ENCODE assay signal across 11 cellular contexts in genomic region chr7:101543242-101543766, GRCh38.
DNase-seq lines count a peak whose midpoint lies in the region; ATAC-seq, FAIRE-seq and TF ChIP-seq lines count a peak whose summit lies in the region.
"Had no signal": no experiment of that assay in that cellular context is flagged by ENCODE, and none has a peak within 500 bp of the region (broad histone marks: within the 10 kb centered on the region; RNA-seq: fewer than 3 reads in every experiment).

No MANE protein-coding gene starts in this region.

- no peaks in the 10 kb centered on the region for H3K9me3 ChIP-seq in BLaER1
- H3K9me3 ChIP-seq in PC-3 (ENCODE audit: low read length): no peaks in the 10 kb centered on the region
- H3K9me3 ChIP-seq in kidney (ENCODE audit: control insufficient read depth in 1 of 2, low read length in 2 of 2): no peaks in the 10 kb centered on the region
- H3K9me3 ChIP-seq in smooth muscle cell (replicated peaks; ENCODE audit: low read depth): no peaks in the 10 kb centered on the region

- H3K36me3 Mint-ChIP-seq in progenitor cell of endocrine pancreas (ENCODE audit: insufficient read depth) (peaks cover 13% of the 10 kb centered on the region), nephron progenitor cell (ENCODE audit: low read depth) (peaks cover 34% of the 10 kb centered on the region)
- H3K36me3 Mint-ChIP-seq: CD8-positive, alpha-beta memory T cell had no signal

- H3F3A ChIP-seq in PC-3 (ENCODE audit: low read length, unreplicated experiment) (no peaks in the 10 kb centered on the region), smooth muscle cell (ENCODE audit: low read depth) (no peaks in the 10 kb centered on the region)

- POLR2A ChIA-PET in PC-3 (lab: Charles Lee; ENCODE audit: unreplicated experiment): no interaction called here

- CTCF ChIA-PET in PC-3 (lab: Charles Lee): interaction anchor here (0.5 to 1.5 kb wide), 15 partner anchors 11 to 907 kb away, joined by 3 to 8 read pairs (median 4); no protein-coding TSS in a partner anchor

- no peaks in the 10 kb centered on the region for H3K36me3 ChIP-seq in BLaER1
- no peaks in the 10 kb centered on the region for H3K36me3 ChIP-seq in PC-3 (ENCODE audit: low read depth, low read length)
- no peaks in the 10 kb centered on the region for H3K36me3 ChIP-seq in kidney (ENCODE audit: control insufficient read depth in 1 of 2, insufficient read depth in 2 of 2, low read length in 2 of 2)
- no peaks in the 10 kb centered on the region for H3K36me3 ChIP-seq in smooth muscle cell (ENCODE audit: low read depth)

- intact Hi-C loops in PC-3 (cut with micrococcal nuclease) (loop anchor here (1.0 to 2.0 kb wide), 3 partner anchors 271 to 729 kb away; no protein-coding TSS in a partner anchor), kidney (cut with DNase I) (no loop called here)

- BruUV-seq in PC-3 (replicated peaks; lab: Mats Ljungman, UMichigan): no TSS peak

- 62% methylated on average over 5 of the region's 5 CpGs for WGBS in smooth muscle cell (ENCODE audit: low lambda C conversion rate)

- H3K4me3 ChIP-seq in BLaER1: no peak overlapping the region
- no peak overlapping the region for H3K4me3 ChIP-seq in PC-3 (ENCODE audit: low read length)
- H3K4me3 ChIP-seq in kidney (ENCODE audit: low read length in 2 of 2): no peak overlapping the region
- no peak overlapping the region for H3K4me3 ChIP-seq in smooth muscle cell

- H3K79me2 ChIP-seq in PC-3 (ENCODE audit: low read length) (no peaks in the 10 kb centered on the region), smooth muscle cell (ENCODE audit: low read depth) (no peaks in the 10 kb centered on the region)

- H3K27ac Mint-ChIP-seq in progenitor cell of endocrine pancreas: no peak overlapping the region
- H3K27ac Mint-ChIP-seq in nephron progenitor cell: no peak overlapping the region

- H3K9ac ChIP-seq in BLaER1 (no peak overlapping the region), PC-3 (ENCODE audit: low read length) (no peak overlapping the region), kidney (ENCODE audit: low read length in 2 of 2) (no peak overlapping the region), smooth muscle cell (ENCODE audit: low read depth) (no peak overlapping the region)

- no peaks in the 10 kb centered on the region for H3K9me2 ChIP-seq in PC-3 (replicated peaks; ENCODE audit: low read length)

- DNase-seq in PC-3 (no peak), kidney (peak; percentile 29), smooth muscle cell (lab: John Stamatoyannopoulos, UW; ENCODE audit: unreplicated experiment) (no peak), progenitor cell of endocrine pancreas (ENCODE audit: low spot score, unreplicated experiment) (no peak), NOMO-1 treated with DMSO at 0.1 percent for 48 hours (lab: John Stamatoyannopoulos, UW; ENCODE audit: unreplicated experiment) (no peak), nephron progenitor cell (no peak)
- DNase-seq: GF-D8, HCEC 1CT had no signal

- 0 out of 2 replicates have a peak overlapping the region, but pooled peaks have one; percentile 11 for H3K4me2 ChIP-seq in BLaER1
- H3K4me2 ChIP-seq in PC-3 (ENCODE audit: low read length): peak overlapping the region; percentile 46; the same call in 1 of the 2 replicates
- peak overlapping the region; percentile 62 for H3K4me2 ChIP-seq in smooth muscle cell

- H3K27me3 ChIP-seq in BLaER1 (no peaks in the 10 kb centered on the region), PC-3 (ENCODE audit: low read length) (no peaks in the 10 kb centered on the region), smooth muscle cell (ENCODE audit: low read depth) (no peaks in the 10 kb centered on the region)

- H4K20me1 ChIP-seq in BLaER1: no peaks in the 10 kb centered on the region
- H4K20me1 ChIP-seq in PC-3 (ENCODE audit: low read length): no peaks in the 10 kb centered on the region
- no peaks in the 10 kb centered on the region for H4K20me1 ChIP-seq in smooth muscle cell (ENCODE audit: low read depth)

- H3K27ac ChIP-seq in BLaER1 (no peak overlapping the region), PC-3 (ENCODE audit: low read length) (no peak overlapping the region), kidney (ENCODE audit: low read depth in 2 of 2, low read length in 2 of 2) (no peak overlapping the region), smooth muscle cell (ENCODE audit: low read depth) (no peak overlapping the region)

- no peak for FAIRE-seq in kidney (lab: Jason Lieb, UNC)
- FAIRE-seq: GM19239 had no signal

- no peak overlapping the region for H3K4me3 Mint-ChIP-seq in progenitor cell of endocrine pancreas (ENCODE audit: low read depth)
- H3K4me3 Mint-ChIP-seq in nephron progenitor cell: no peak overlapping the region
- H3K4me3 Mint-ChIP-seq: CD8-positive, alpha-beta memory T cell had no signal

- H3K4me1 Mint-ChIP-seq in progenitor cell of endocrine pancreas (ENCODE audit: low read depth) (no peaks in the 10 kb centered on the region), nephron progenitor cell (peaks cover 6% of the 10 kb centered on the region)

- H2AFZ ChIP-seq in PC-3 (ENCODE audit: low read length): no peak overlapping the region
- H2AFZ ChIP-seq in smooth muscle cell (ENCODE audit: low read depth): no peak overlapping the region

- ATAC-seq in PC-3: no peak

- H3K27me3 Mint-ChIP-seq in progenitor cell of endocrine pancreas: no peaks in the 10 kb centered on the region
- no peaks in the 10 kb centered on the region for H3K27me3 Mint-ChIP-seq in nephron progenitor cell (ENCODE audit: low read depth, poor library complexity)

- H3K9me3 Mint-ChIP-seq in progenitor cell of endocrine pancreas (ENCODE audit: low read depth) (no peaks in the 10 kb centered on the region), nephron progenitor cell (no peaks in the 10 kb centered on the region)
- H3K9me3 Mint-ChIP-seq: CD8-positive, alpha-beta memory T cell had no signal

- peaks cover 24% of the 10 kb centered on the region for H3K4me1 ChIP-seq in BLaER1
- H3K4me1 ChIP-seq in PC-3 (ENCODE audit: insufficient read depth, low read length): no peaks in the 10 kb centered on the region
- no peaks in the 10 kb centered on the region for H3K4me1 ChIP-seq in kidney (ENCODE audit: control insufficient read depth in 1 of 2, insufficient read depth in 1 of 2, low read depth in 1 of 2, low read length in 2 of 2)
- H3K4me1 ChIP-seq in smooth muscle cell (ENCODE audit: low read depth): no peaks in the 10 kb centered on the region

- no peak for TF ChIP-seq CTCF in PC-3 (conservative IDR thresholded peaks at IDR 0.05; ENCODE audit: low read depth, low read length)
- no peak for TF ChIP-seq CTCF in kidney (IDR thresholded peaks at IDR 0.05; ENCODE audit: borderline replicate concordance, extremely low read depth, insufficient read depth)
- no peak for TF ChIP-seq CTCF in smooth muscle cell (IDR thresholded peaks at IDR 0.05; ENCODE audit: borderline replicate concordance, insufficient read depth, poor library complexity, severe bottlenecking)
- TF ChIP-seq CTCF in progenitor cell of endocrine pancreas (IDR thresholded peaks at IDR 0.05; ENCODE audit: unreplicated experiment): no peak
- no peak for TF ChIP-seq CTCF in nephron progenitor cell (IDR thresholded peaks at IDR 0.05)

Comparison
In these comparisons a context has a peak if more than half of its experiments do, and no peak if none do; other contexts are left out.
1. H3K4me2 ChIP-seq: peak in every context shown above with its lines; median percentile 62 in smooth muscle cell; 46 in PC-3; 11 in BLaER1.